In the genomic region with DNA sequence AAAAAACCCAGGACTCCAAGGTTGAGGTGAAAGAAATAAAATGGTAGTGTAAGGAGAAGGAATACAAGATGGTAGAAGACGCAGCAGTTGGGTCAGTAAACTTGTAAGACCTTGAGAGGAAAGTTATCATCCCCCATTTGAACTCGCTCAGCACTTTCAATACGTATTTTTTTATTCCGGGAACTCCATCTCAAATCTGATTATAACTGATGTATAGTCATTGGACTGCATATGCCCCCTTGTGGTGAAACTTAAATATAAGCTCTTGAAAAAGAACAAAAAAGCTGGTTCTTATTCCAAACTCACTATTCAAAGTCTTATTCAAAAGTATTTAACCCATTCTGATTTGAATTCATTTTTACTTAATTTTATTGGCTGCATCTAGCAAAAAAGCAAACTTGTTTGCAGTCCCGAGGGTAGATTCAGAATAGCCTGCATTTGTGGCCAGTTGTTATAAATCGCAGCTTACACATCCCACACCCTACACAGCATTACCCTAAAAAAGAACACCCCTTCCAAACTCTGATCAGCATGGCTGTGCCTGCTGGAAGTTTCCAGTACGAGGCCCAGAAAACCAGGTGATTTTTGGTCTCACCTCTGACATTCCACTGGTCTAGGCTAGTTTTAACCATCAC, we compare ENCODE assay signal across 8 cellular contexts.
DNase-seq lines count a peak whose midpoint lies in the region; ATAC-seq and TF ChIP-seq lines count a peak whose summit lies in the region.

No MANE protein-coding gene starts in this region.

- H3K4me1 Mint-ChIP-seq in effector memory CD8-positive, alpha-beta T cell (ENCODE audit: low read depth in 2 of 2), result no peaks in the 10 kb centered on the region

- peak; percentile 75 for ATAC-seq in effector memory CD8-positive, alpha-beta T cell (replicated peaks)
- ATAC-seq in GM21529 (IDR thresholded peaks at IDR 0.05; ENCODE audit: unreplicated experiment) (no peak), HG03196 (IDR thresholded peaks at IDR 0.05; ENCODE audit: unreplicated experiment) (no peak)

- H3K36me3 Mint-ChIP-seq in effector memory CD8-positive, alpha-beta T cell (ENCODE audit: insufficient read depth), result no peaks in the 10 kb centered on the region

- DNase-seq in COLO829 (ENCODE audit: low spot score) (peak; percentile 28), HFF-Myc (ENCODE audit: extremely low read depth, low read depth) (peak; percentile 40), RKO (ENCODE audit: low spot score) (peak; percentile 58), myocyte (ENCODE audit: low read depth) (peak; percentile 68)
- peak in 1 of 3 experiments; percentile 9 for DNase-seq in effector memory CD8-positive, alpha-beta T cell
- no peak for DNase-seq in effector CD4-positive, alpha-beta T cell

- no peaks in the 10 kb centered on the region for H3K9me3 Mint-ChIP-seq in effector memory CD8-positive, alpha-beta T cell

- peaks cover 17 to 56% of the 10 kb centered on the region in 2 donors for H3K27me3 Mint-ChIP-seq in effector memory CD8-positive, alpha-beta T cell

- TF ChIP-seq CTCF in HFF-Myc (IDR thresholded peaks at IDR 0.05; ENCODE audit: low read depth, low read length, missing control alignments), result peak; percentile 40

- H3K4me3 Mint-ChIP-seq in effector memory CD8-positive, alpha-beta T cell, result peak overlapping the region; percentile 18 to 19

- no peak overlapping the region for H3K4me3 ChIP-seq in HFF-Myc (replicated peaks; ENCODE audit: low read depth, low read length)

- H3K27ac Mint-ChIP-seq in effector memory CD8-positive, alpha-beta T cell, result no peak overlapping the region
